ENCODE assay signal across 9 cellular contexts in the genomic region with DNA sequence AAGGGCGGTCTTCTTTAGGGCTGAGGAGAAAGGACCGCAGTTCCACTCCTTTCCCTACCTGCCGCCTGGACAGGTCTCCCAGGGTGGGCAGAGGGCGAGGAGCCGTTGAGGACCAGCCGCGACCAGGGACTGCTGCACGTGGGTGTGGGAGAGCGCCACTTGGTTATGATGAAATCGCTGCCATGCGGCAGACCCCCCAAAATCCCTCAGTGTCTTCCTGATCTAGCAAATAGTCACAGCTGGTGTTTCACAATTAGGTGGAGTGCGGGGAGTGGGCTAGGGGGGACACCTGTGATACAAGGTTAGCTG. TPM values are rescaled to one million over a fixed set of nuclear protein-coding genes. Genes with fewer than 3 reads are reported as not detected.
A peak's percentile ranks its signal among the peaks of the same experiment; 100 is the strongest.
DNase-seq lines count a peak whose midpoint lies in the region; ATAC-seq and TF ChIP-seq lines count a peak whose summit lies in the region.
"Had no signal": no experiment of that assay in that cellular context is flagged by ENCODE, and none has a peak within 500 bp of the region (broad histone marks: within the 10 kb centered on the region; RNA-seq: fewer than 3 reads in every experiment).

No MANE protein-coding gene starts in this region.

- CTCF ChIA-PET in MCF 10A (lab: Yijun Ruan, JAX): interaction anchor here (0.6 kb wide), 1 partner anchor 265 kb away, joined by 5 read pairs; no protein-coding TSS in a partner anchor

- DNase-seq in cardiac muscle cell (ENCODE audit: low read depth in 1 of 2, low spot score in 1 of 2) (no peak), Right ventricle myocardium inferior (ENCODE audit: missing footprints) (no peak), MCF 10A (ENCODE audit: unreplicated experiment) (no peak), upper lobe of left lung (no peak), posterior vena cava (ENCODE audit: low spot score) (no peak)
- DNase-seq: foreskin melanocyte had no signal

- WGBS in upper lobe of left lung, 2 donors: 12 to 33% methylated on average over 1 to 12 of the region's 12 CpGs

- no peak for TF ChIP-seq CTCF in cardiac muscle cell (IDR thresholded peaks at IDR 0.05; ENCODE audit: low read depth, low read length)
- TF ChIP-seq CTCF in MCF 10A (IDR thresholded peaks at IDR 0.05; ENCODE audit: unreplicated experiment): no peak
- no peak for TF ChIP-seq CTCF in upper lobe of left lung (IDR thresholded peaks at IDR 0.05)

- no peaks in the 10 kb centered on the region for H3K9me3 Mint-ChIP-seq in MCF 10A (ENCODE audit: unreplicated experiment)

- no peaks in the 10 kb centered on the region for H3K4me1 Mint-ChIP-seq in MCF 10A (ENCODE audit: insufficient read depth, unreplicated experiment)

- H3K36me3 ChIP-seq in cardiac muscle cell: no peaks in the 10 kb centered on the region
- H3K36me3 ChIP-seq in mucosa of stomach (ENCODE audit: control insufficient read depth, insufficient read depth, low read length): no peaks in the 10 kb centered on the region
- H3K36me3 ChIP-seq in upper lobe of left lung: no peaks in the 10 kb centered on the region

- POLR2A ChIA-PET in MCF 10A (lab: Yijun Ruan, JAX): interaction anchor here (0.6 kb wide), 1 partner anchor 8 kb away, joined by 3 read pairs; no protein-coding TSS in a partner anchor

- H3K9ac ChIP-seq in mucosa of stomach (ENCODE audit: low read length): no peak overlapping the region

- no peaks in the 10 kb centered on the region for H3K36me3 Mint-ChIP-seq in MCF 10A (ENCODE audit: insufficient read depth, unreplicated experiment)

- H3K4me3 Mint-ChIP-seq in MCF 10A (ENCODE audit: unreplicated experiment): peak overlapping the region; percentile 65

- TF ChIP-seq EP300 in upper lobe of left lung (IDR thresholded peaks at IDR 0.05): no peak

- intact Hi-C loops in Right ventricle myocardium inferior (cut with DNase I) (loop anchor here (10.0 kb wide), 1 partner anchor 192 kb away; no protein-coding TSS in a partner anchor), MCF 10A (cut with micrococcal nuclease) (loop anchor here (10.0 kb wide), 1 partner anchor 188 kb away; no protein-coding TSS in a partner anchor), posterior vena cava (cut with DNase I) (no loop called here)

- no peak overlapping the region for H3K27ac Mint-ChIP-seq in MCF 10A (ENCODE audit: low read depth, unreplicated experiment)

- H3K4me1 ChIP-seq in cardiac muscle cell (ENCODE audit: low read depth) (no peaks in the 10 kb centered on the region), mucosa of stomach (ENCODE audit: control insufficient read depth, insufficient read depth, low read length) (peaks cover 11% of the 10 kb centered on the region), upper lobe of left lung (peaks cover 20 to 31% (median 22%) of the 10 kb centered on the region in 4 donors)

- H3K4me3 ChIP-seq in cardiac muscle cell (peak overlapping the region; percentile 72), mucosa of stomach (ENCODE audit: low read length) (peak overlapping the region; percentile 28), upper lobe of left lung (peak overlapping the region in 3 of 4 donors; percentile 55 to 69 (median 68))

- no peak for TF ChIP-seq POLR2A in upper lobe of left lung (IDR thresholded peaks at IDR 0.05)

- no peak overlapping the region for H3K27ac ChIP-seq in cardiac muscle cell
- H3K27ac ChIP-seq in upper lobe of left lung: no peak overlapping the region

- BruUV-seq in MCF 10A (replicated peaks; lab: Mats Ljungman, UMichigan): no TSS peak

- peaks cover 23% of the 10 kb centered on the region for H3K27me3 ChIP-seq in cardiac muscle cell
- peaks cover 26% of the 10 kb centered on the region for H3K27me3 ChIP-seq in mucosa of stomach (ENCODE audit: control insufficient read depth, insufficient read depth, low read length)
- peaks cover 0 to 29% (median 17%) of the 10 kb centered on the region in 4 donors for H3K27me3 ChIP-seq in upper lobe of left lung

- no peaks in the 10 kb centered on the region for H3K9me3 ChIP-seq in cardiac muscle cell (ENCODE audit: low read depth)
- no peaks in the 10 kb centered on the region for H3K9me3 ChIP-seq in mucosa of stomach (ENCODE audit: control insufficient read depth, low read length)
- H3K9me3 ChIP-seq in upper lobe of left lung: no peaks in the 10 kb centered on the region

- ATAC-seq in Right ventricle myocardium inferior (no peak), upper lobe of left lung (ENCODE audit: low FRiP score in 2 of 2) (no peak), HG03521 (IDR thresholded peaks at IDR 0.05; ENCODE audit: unreplicated experiment) (no peak), HG03520 (IDR thresholded peaks at IDR 0.05; ENCODE audit: unreplicated experiment) (no peak)

- H3K27me3 Mint-ChIP-seq in MCF 10A (ENCODE audit: insufficient read depth, unreplicated experiment): no peaks in the 10 kb centered on the region

RNA-seq across cellular contexts. Expression of a gene that starts 1.5 kb away (rescaled TPM):
- total RNA-seq in cardiac muscle cell (3.6 and 4.1 TPM in 2 replicates), Right ventricle myocardium inferior (0.22 TPM), MCF 10A (2022) (0.28 and 0.29 TPM in 2 replicates), upper lobe of left lung (1 to 10 TPM in 3 of 6 donors, under 1 TPM in 2, not detected in 1; 0.30 to 4.2 (median 1.1) TPM), posterior vena cava (1 to 10 TPM in 1 of 2 donors, under 1 TPM in 1; 0.51 to 1.5 TPM)
- polyA plus RNA-seq in cardiac muscle cell: 1.1 and 3.8 TPM in 2 replicates

Comparison
In these comparisons a context has a peak if more than half of its experiments do, and no peak if none do; other contexts are left out.
1. intact Hi-C loops: an anchor here in Right ventricle myocardium inferior (10.0 kb wide) and MCF 10A (10.0 kb wide); none called in posterior vena cava.